In the genomic region with DNA sequence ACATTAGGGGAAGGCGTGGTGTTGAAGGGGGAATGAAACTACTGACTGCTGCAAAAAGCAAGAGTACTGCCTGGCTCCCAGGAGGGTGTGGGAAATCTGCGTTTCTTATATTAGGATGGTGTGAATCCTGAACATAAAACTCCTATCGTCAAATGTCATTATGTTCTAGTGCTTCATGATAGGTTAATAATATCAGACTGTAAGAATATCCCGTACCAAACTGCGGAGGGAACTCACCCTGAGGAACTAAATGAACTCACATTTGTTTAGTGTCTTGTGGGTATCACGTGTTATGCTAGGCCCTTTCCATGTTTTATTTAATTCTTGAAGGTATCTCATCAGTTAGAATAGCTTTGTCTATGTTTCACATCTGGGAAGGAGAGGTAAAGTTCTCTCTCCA, we compare ENCODE assay signal across 2 cellular contexts.
TF ChIP-seq lines count a peak whose summit lies in the region.

No MANE protein-coding gene starts in this region.

TF ChIP-seq in H1, 55 proteins besides CTCF, POLR2A, EP300 and RAD21:
- TF ChIP-seq GABPA (IDR thresholded peaks at IDR 0.05; ENCODE audit: borderline replicate concordance, insufficient read depth, low read length), result no peak
- TF ChIP-seq TEAD4 (IDR thresholded peaks at IDR 0.05; ENCODE audit: low read depth, low read length), result no peak
- no peak for TF ChIP-seq CBX8 (IDR thresholded peaks at IDR 0.05; ENCODE audit: borderline replicate concordance, low read depth, low read length)
- no peak for TF ChIP-seq EGR1 (IDR thresholded peaks at IDR 0.05; ENCODE audit: borderline replicate concordance, low read depth, low read length)
- no peak for TF ChIP-seq CHD2 (IDR thresholded peaks at IDR 0.05; ENCODE audit: low read length)
- no peak for TF ChIP-seq NANOG (IDR thresholded peaks at IDR 0.05; ENCODE audit: insufficient read depth, low read depth, low read length, poor library complexity, severe bottlenecking)
- TF ChIP-seq RXRA (IDR thresholded peaks at IDR 0.05; ENCODE audit: insufficient read depth, low read depth, low read length), result no peak
- TF ChIP-seq TAF1 (IDR thresholded peaks at IDR 0.05; ENCODE audit: low read depth, low read length), result no peak
- TF ChIP-seq, protein P1, sequence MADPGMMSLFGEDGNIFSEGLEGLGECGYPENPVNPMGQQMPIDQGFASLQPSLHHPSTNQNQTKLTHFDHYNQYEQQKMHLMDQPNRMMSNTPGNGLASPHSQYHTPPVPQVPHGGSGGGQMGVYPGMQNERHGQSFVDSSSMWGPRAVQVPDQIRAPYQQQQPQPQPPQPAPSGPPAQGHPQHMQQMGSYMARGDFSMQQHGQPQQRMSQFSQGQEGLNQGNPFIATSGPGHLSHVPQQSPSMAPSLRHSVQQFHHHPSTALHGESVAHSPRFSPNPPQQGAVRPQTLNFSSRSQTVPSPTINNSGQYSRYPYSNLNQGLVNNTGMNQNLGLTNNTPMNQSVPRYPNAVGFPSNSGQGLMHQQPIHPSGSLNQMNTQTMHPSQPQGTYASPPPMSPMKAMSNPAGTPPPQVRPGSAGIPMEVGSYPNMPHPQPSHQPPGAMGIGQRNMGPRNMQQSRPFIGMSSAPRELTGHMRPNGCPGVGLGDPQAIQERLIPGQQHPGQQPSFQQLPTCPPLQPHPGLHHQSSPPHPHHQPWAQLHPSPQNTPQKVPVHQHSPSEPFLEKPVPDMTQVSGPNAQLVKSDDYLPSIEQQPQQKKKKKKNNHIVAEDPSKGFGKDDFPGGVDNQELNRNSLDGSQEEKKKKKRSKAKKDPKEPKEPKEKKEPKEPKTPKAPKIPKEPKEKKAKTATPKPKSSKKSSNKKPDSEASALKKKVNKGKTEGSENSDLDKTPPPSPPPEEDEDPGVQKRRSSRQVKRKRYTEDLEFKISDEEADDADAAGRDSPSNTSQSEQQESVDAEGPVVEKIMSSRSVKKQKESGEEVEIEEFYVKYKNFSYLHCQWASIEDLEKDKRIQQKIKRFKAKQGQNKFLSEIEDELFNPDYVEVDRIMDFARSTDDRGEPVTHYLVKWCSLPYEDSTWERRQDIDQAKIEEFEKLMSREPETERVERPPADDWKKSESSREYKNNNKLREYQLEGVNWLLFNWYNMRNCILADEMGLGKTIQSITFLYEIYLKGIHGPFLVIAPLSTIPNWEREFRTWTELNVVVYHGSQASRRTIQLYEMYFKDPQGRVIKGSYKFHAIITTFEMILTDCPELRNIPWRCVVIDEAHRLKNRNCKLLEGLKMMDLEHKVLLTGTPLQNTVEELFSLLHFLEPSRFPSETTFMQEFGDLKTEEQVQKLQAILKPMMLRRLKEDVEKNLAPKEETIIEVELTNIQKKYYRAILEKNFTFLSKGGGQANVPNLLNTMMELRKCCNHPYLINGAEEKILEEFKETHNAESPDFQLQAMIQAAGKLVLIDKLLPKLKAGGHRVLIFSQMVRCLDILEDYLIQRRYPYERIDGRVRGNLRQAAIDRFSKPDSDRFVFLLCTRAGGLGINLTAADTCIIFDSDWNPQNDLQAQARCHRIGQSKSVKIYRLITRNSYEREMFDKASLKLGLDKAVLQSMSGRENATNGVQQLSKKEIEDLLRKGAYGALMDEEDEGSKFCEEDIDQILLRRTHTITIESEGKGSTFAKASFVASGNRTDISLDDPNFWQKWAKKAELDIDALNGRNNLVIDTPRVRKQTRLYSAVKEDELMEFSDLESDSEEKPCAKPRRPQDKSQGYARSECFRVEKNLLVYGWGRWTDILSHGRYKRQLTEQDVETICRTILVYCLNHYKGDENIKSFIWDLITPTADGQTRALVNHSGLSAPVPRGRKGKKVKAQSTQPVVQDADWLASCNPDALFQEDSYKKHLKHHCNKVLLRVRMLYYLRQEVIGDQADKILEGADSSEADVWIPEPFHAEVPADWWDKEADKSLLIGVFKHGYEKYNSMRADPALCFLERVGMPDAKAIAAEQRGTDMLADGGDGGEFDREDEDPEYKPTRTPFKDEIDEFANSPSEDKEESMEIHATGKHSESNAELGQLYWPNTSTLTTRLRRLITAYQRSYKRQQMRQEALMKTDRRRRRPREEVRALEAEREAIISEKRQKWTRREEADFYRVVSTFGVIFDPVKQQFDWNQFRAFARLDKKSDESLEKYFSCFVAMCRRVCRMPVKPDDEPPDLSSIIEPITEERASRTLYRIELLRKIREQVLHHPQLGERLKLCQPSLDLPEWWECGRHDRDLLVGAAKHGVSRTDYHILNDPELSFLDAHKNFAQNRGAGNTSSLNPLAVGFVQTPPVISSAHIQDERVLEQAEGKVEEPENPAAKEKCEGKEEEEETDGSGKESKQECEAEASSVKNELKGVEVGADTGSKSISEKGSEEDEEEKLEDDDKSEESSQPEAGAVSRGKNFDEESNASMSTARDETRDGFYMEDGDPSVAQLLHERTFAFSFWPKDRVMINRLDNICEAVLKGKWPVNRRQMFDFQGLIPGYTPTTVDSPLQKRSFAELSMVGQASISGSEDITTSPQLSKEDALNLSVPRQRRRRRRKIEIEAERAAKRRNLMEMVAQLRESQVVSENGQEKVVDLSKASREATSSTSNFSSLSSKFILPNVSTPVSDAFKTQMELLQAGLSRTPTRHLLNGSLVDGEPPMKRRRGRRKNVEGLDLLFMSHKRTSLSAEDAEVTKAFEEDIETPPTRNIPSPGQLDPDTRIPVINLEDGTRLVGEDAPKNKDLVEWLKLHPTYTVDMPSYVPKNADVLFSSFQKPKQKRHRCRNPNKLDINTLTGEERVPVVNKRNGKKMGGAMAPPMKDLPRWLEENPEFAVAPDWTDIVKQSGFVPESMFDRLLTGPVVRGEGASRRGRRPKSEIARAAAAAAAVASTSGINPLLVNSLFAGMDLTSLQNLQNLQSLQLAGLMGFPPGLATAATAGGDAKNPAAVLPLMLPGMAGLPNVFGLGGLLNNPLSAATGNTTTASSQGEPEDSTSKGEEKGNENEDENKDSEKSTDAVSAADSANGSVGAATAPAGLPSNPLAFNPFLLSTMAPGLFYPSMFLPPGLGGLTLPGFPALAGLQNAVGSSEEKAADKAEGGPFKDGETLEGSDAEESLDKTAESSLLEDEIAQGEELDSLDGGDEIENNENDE (IDR thresholded peaks at IDR 0.05; ENCODE audit: insufficient replicate concordance, low read length), result no peak
- TF ChIP-seq, protein P2, sequence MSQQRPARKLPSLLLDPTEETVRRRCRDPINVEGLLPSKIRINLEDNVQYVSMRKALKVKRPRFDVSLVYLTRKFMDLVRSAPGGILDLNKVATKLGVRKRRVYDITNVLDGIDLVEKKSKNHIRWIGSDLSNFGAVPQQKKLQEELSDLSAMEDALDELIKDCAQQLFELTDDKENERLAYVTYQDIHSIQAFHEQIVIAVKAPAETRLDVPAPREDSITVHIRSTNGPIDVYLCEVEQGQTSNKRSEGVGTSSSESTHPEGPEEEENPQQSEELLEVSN (IDR thresholded peaks at IDR 0.05), result no peak
- TF ChIP-seq, protein P3, sequence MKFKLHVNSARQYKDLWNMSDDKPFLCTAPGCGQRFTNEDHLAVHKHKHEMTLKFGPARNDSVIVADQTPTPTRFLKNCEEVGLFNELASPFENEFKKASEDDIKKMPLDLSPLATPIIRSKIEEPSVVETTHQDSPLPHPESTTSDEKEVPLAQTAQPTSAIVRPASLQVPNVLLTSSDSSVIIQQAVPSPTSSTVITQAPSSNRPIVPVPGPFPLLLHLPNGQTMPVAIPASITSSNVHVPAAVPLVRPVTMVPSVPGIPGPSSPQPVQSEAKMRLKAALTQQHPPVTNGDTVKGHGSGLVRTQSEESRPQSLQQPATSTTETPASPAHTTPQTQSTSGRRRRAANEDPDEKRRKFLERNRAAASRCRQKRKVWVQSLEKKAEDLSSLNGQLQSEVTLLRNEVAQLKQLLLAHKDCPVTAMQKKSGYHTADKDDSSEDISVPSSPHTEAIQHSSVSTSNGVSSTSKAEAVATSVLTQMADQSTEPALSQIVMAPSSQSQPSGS (IDR thresholded peaks at IDR 0.05; ENCODE audit: low read length), result no peak

TF ChIP-seq in SK-N-SH treated with all-trans-retinoic acid at 6 μM for 48 hours, 23 proteins besides CTCF, POLR2A, EP300 and RAD21:
- TF ChIP-seq ZFP3 (CRISPR knock-in tag; IDR thresholded peaks at IDR 0.05), result no peak
- no peak for TF ChIP-seq ZNF8 (CRISPR knock-in tag; IDR thresholded peaks at IDR 0.05)
- no peak for TF ChIP-seq ZNF565 (CRISPR knock-in tag; conservative IDR thresholded peaks at IDR 0.05; ENCODE audit: low read depth)
- no peak for TF ChIP-seq SNAI2 (CRISPR knock-in tag; IDR thresholded peaks at IDR 0.05)
- TF ChIP-seq ISL1 (CRISPR knock-in tag; IDR thresholded peaks at IDR 0.05), result no peak
- no peak for TF ChIP-seq RARB (CRISPR knock-in tag; IDR thresholded peaks at IDR 0.05)
- TF ChIP-seq ZNF70 (CRISPR knock-in tag; IDR thresholded peaks at IDR 0.05), result no peak
- TF ChIP-seq ZC3H10 (CRISPR knock-in tag; IDR thresholded peaks at IDR 0.05), result no peak
- TF ChIP-seq TCF4 (CRISPR knock-in tag; IDR thresholded peaks at IDR 0.05; ENCODE audit: borderline replicate concordance), result no peak
